In genomic region chr15:29131336-29132109, GRCh38 we compare ENCODE assay signal across 25 cellular contexts.
DNase-seq lines count a peak whose midpoint lies in the region; ATAC-seq and TF ChIP-seq lines count a peak whose summit lies in the region.
"Had no signal": no experiment of that assay in that cellular context is flagged by ENCODE, and none has a peak within 500 bp of the region (broad histone marks: within the 10 kb centered on the region; RNA-seq: fewer than 3 reads in every experiment).

No MANE protein-coding gene starts in this region.

- TF ChIP-seq CTCF in left ventricle myocardium inferior (IDR thresholded peaks at IDR 0.05; ENCODE audit: borderline replicate concordance) (no peak), Panc1 (IDR thresholded peaks at IDR 0.05) (no peak), endodermal cell (conservative IDR thresholded peaks at IDR 0.05) (no peak)
- no peak for TF ChIP-seq CTCF in CD8-positive, alpha-beta T cell (IDR thresholded peaks at IDR 0.05)

- POLR2A ChIA-PET in Panc1 (lab: Charles Lee): no interaction called here
- POLR2A ChIA-PET in CD8-positive, alpha-beta T cell (lab: Charles Lee): no interaction called here

- H3K4me3 ChIP-seq in left ventricle myocardium inferior (no peak overlapping the region), Panc1 (ENCODE audit: low read depth in 2 of 2, low read length in 2 of 2) (no peak overlapping the region), endodermal cell (ENCODE audit: low read length) (no peak overlapping the region)
- no peak overlapping the region for H3K4me3 ChIP-seq in CD8-positive, alpha-beta T cell (ENCODE audit: low read depth, low read length)
- H3K4me3 ChIP-seq: cardiac muscle cell had no signal

- peaks cover 30% of the 10 kb centered on the region for H3K4me1 Mint-ChIP-seq in endodermal cell
- peaks cover 3% of the 10 kb centered on the region for H3K4me1 Mint-ChIP-seq in CD8-positive, alpha-beta T cell (ENCODE audit: low read depth)
- H3K4me1 Mint-ChIP-seq: stimulated activated naive B cell treated with anti-CD40 and anti-IgM and Interleukin-4, amounts not matched to agents 10 μg/mL and 1 μg/mL and 100 μg/mL, for 72 hours had no signal

- ATAC-seq in Panc1: 0 out of 2 replicates have a peak, but pooled peaks have one; percentile 16
- ATAC-seq in sciatic nerve: no peak
- ATAC-seq in CD8-positive, alpha-beta T cell: no peak
- ATAC-seq in GM18858 (IDR thresholded peaks at IDR 0.05; ENCODE audit: unreplicated experiment): no peak
- ATAC-seq: left colon; natural killer cell; stimulated activated naive B cell treated with anti-CD40 and anti-IgM and Interleukin-4, amounts not matched to agents 10 μg/mL and 1 μg/mL and 100 μg/mL, for 72 hours; T-cell had no signal

- H3K36me3 ChIP-seq in left ventricle myocardium inferior (no peaks in the 10 kb centered on the region), Panc1 (ENCODE audit: control insufficient read depth, insufficient read depth, low read length) (no peaks in the 10 kb centered on the region), endodermal cell (ENCODE audit: control insufficient read depth, insufficient read depth, low read length) (no peaks in the 10 kb centered on the region)
- no peaks in the 10 kb centered on the region for H3K36me3 ChIP-seq in CD8-positive, alpha-beta T cell (ENCODE audit: insufficient read depth, low read length)
- H3K36me3 ChIP-seq: cardiac muscle cell had no signal

- WGBS in endodermal cell (ENCODE audit: insufficient coverage in 1 of 2, insufficient read length in 1 of 2), 2 experiments: 82 to 92% methylated on average over 10 to 24 of the region's 24 CpGs

- peak overlapping the region; percentile 83 for H3K27ac Mint-ChIP-seq in endodermal cell
- no peak overlapping the region for H3K27ac Mint-ChIP-seq in CD8-positive, alpha-beta T cell
- H3K27ac Mint-ChIP-seq: dendritic cell treated with granulocyte-macrophage colony-stimulating factor and Interleukin-4, amounts not matched to agents 40 ng/mL and 50 ng/mL, for 4 days; natural killer cell; stimulated activated naive B cell treated with anti-CD40 and anti-IgM and Interleukin-4, amounts not matched to agents 10 μg/mL and 1 μg/mL and 100 μg/mL, for 72 hours; T-cell had no signal

- H3K36me3 Mint-ChIP-seq in endodermal cell (ENCODE audit: low read depth): no peaks in the 10 kb centered on the region
- no peaks in the 10 kb centered on the region for H3K36me3 Mint-ChIP-seq in CD8-positive, alpha-beta T cell
- H3K36me3 Mint-ChIP-seq: mesothelial cell of epicardium; natural killer cell; stimulated activated naive B cell treated with anti-CD40 and anti-IgM and Interleukin-4, amounts not matched to agents 10 μg/mL and 1 μg/mL and 100 μg/mL, for 72 hours; T-cell had no signal

- intact Hi-C loops in cardiac septum (cut with DNase I) (no loop called here), left ventricle myocardium inferior (cut with micrococcal nuclease) (no loop called here), Panc1 (cut with micrococcal nuclease; ENCODE audit: unreplicated experiment) (no loop called here), sciatic nerve (cut with DNase I) (no loop called here)
- intact Hi-C loops in CD8-positive, alpha-beta T cell (cut with DNase I, micrococcal nuclease): no loop called here

- H3K9ac ChIP-seq in endodermal cell (ENCODE audit: extremely low read depth, low read length, poor library complexity, severe bottlenecking): no peak overlapping the region
- H3K9ac ChIP-seq: KMS-11 had no signal

- H3K4me1 ChIP-seq in left ventricle myocardium inferior (no peaks in the 10 kb centered on the region), Panc1 (ENCODE audit: control insufficient read depth, insufficient read depth, low read length) (no peaks in the 10 kb centered on the region), endodermal cell (ENCODE audit: control insufficient read depth, insufficient read depth, low read length) (peaks cover 6% of the 10 kb centered on the region)
- H3K4me1 ChIP-seq in CD8-positive, alpha-beta T cell (ENCODE audit: insufficient read depth, low read length): no peaks in the 10 kb centered on the region

- no peak overlapping the region for H3K27ac ChIP-seq in left ventricle myocardium inferior (replicated peaks)
- no peak overlapping the region for H3K27ac ChIP-seq in Panc1 (ENCODE audit: low read length)
- H3K27ac ChIP-seq in endodermal cell (ENCODE audit: low read depth, low read length): peak overlapping the region; percentile 61
- no peak overlapping the region for H3K27ac ChIP-seq in CD8-positive, alpha-beta T cell (ENCODE audit: low read depth, low read length)
- H3K27ac ChIP-seq: C4-2B, cardiac muscle cell, KMS-11 had no signal

- CTCF ChIA-PET in Panc1 (lab: Charles Lee): interaction anchor here (0.6 kb wide), 1 partner anchor 29 kb away, joined by 3 read pairs; no protein-coding TSS in a partner anchor
- CTCF ChIA-PET in CD8-positive, alpha-beta T cell (lab: Charles Lee): interaction anchor here (1.0 kb wide), 1 partner anchor 8 kb away, joined by 5 read pairs; no protein-coding TSS in a partner anchor

- no peaks in the 10 kb centered on the region for H3K27me3 Mint-ChIP-seq in endodermal cell (ENCODE audit: insufficient read depth)
- H3K27me3 Mint-ChIP-seq in CD8-positive, alpha-beta T cell (ENCODE audit: low read depth): peaks cover 18% of the 10 kb centered on the region
- H3K27me3 Mint-ChIP-seq: dendritic cell treated with granulocyte-macrophage colony-stimulating factor and Interleukin-4, amounts not matched to agents 40 ng/mL and 50 ng/mL, for 4 days had no signal

- in situ Hi-C loops in Panc1 (cut with HindIII; ENCODE audit: low pct_unique_long_range_greater_than_20kb, low sequenced_read_pairs): no loop called here

- H3K4me3 Mint-ChIP-seq in endodermal cell: peak overlapping the region; percentile 41
- no peak overlapping the region for H3K4me3 Mint-ChIP-seq in CD8-positive, alpha-beta T cell
- H3K4me3 Mint-ChIP-seq: dendritic cell treated with granulocyte-macrophage colony-stimulating factor and Interleukin-4, amounts not matched to agents 40 ng/mL and 50 ng/mL, for 4 days; mesothelial cell of epicardium; natural killer cell; stimulated activated naive B cell treated with anti-CD40 and anti-IgM and Interleukin-4, amounts not matched to agents 10 μg/mL and 1 μg/mL and 100 μg/mL, for 72 hours; T-cell had no signal

- H3K27me3 ChIP-seq in left ventricle myocardium inferior (ENCODE audit: low read depth) (peaks cover 49% of the 10 kb centered on the region), Panc1 (ENCODE audit: control insufficient read depth, insufficient read depth, low read length) (no peaks in the 10 kb centered on the region), endodermal cell (ENCODE audit: control insufficient read depth, insufficient read depth, low read length, poor library complexity, severe bottlenecking) (no peaks in the 10 kb centered on the region)
- no peaks in the 10 kb centered on the region for H3K27me3 ChIP-seq in CD8-positive, alpha-beta T cell (ENCODE audit: insufficient read depth, low read length)
- H3K27me3 ChIP-seq: cardiac muscle cell had no signal

- no peaks in the 10 kb centered on the region for H3K9me3 Mint-ChIP-seq in endodermal cell
- no peaks in the 10 kb centered on the region for H3K9me3 Mint-ChIP-seq in CD8-positive, alpha-beta T cell
- H3K9me3 Mint-ChIP-seq: dendritic cell treated with granulocyte-macrophage colony-stimulating factor and Interleukin-4, amounts not matched to agents 40 ng/mL and 50 ng/mL, for 4 days; mesothelial cell of epicardium; natural killer cell; T-cell had no signal

- DNase-seq in cardiac septum (ENCODE audit: low spot score) (peak; percentile 41), left ventricle myocardium inferior (no peak), Panc1 (ENCODE audit: low read depth, low spot score) (no peak), endodermal cell (no peak), sciatic nerve (ENCODE audit: low spot score) (peak; percentile 44), GM19240 (ENCODE audit: insufficient read length, low spot score) (no peak)
- DNase-seq in CD8-positive, alpha-beta T cell: no peak
- DNase-seq: activated CD4-positive, alpha-beta T cell treated with anti-CD3 and anti-CD28 coated beads for 48 hours; activated gamma-delta T cell; left colon; natural killer cell; NCI-H1048; NCI-H187 treated with DMSO at 0.1 percent for 48 hours; NCI-H345; NCI-H774; OCI-M1; SHP77 treated with DMSO at 0.1 percent for 48 hours; stimulated activated naive B cell treated with anti-CD40 and anti-IgM and Interleukin-4, amounts not matched to agents 10 μg/mL and 1 μg/mL and 100 μg/mL, for 72 hours; T-cell had no signal

- H3K9me3 ChIP-seq in left ventricle myocardium inferior (replicated peaks) (no peaks in the 10 kb centered on the region), Panc1 (ENCODE audit: control insufficient read depth, insufficient read depth, low read depth, low read length) (no peaks in the 10 kb centered on the region), endodermal cell (ENCODE audit: control insufficient read depth, low read length) (no peaks in the 10 kb centered on the region)
- H3K9me3 ChIP-seq in CD8-positive, alpha-beta T cell (ENCODE audit: low read length): no peaks in the 10 kb centered on the region

- BruUV-seq in Panc1 (replicated peaks; lab: Mats Ljungman, UMichigan): no TSS peak

Comparison
In these comparisons a context has a peak if more than half of its experiments do, and no peak if none do; other contexts are left out.
1. DNase-seq: peak in cardiac septum (single experiment) and sciatic nerve (single experiment); none in left ventricle myocardium inferior (single experiment), Panc1 (single experiment), endodermal cell (single experiment), CD8-positive, alpha-beta T cell (0 of 7) and GM19240 (single experiment).